ENCODE assay signal across 17 cellular contexts in the genomic region with DNA sequence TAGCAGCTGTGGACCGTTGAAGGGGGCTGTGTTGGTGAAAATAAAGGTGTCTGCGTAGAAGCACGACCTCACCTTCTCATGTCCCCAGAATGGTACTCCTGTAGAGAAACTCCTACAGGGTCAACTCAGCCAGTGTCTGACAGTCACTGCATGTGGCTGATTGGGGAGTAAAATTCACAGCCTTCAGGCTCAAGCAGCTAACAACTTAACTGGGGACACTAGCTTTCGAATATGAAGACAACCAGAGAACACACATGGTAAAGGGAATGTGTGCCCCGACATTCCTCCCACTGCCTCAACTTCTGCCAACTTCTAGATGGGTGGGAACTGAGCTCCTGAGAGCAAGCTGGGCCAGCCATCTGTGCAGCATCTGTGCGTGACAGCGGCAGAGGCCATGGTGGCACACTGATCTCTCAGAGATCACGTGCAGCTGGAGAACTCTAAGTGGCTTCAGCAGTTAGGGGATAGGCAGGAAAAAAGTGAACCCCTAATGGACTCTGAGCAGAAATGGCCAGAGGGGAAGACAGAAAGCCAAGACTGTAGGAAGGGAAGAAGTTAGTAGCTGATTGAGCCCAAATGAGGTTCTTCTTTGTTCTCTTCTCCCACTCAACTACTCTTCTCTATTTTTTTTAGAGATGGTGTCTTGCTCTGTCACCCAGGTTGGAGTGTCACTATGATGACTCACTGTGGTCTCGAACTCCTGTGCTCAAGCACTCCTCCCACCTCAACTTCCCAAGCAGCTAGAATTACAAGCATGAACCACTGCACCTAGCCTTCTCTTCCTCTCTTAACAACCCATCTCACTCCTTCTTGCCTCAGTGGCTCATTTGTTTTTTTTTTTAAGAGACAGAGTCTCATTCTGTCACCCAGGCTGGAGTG.
DNase-seq lines count a peak whose midpoint lies in the region; FAIRE-seq and TF ChIP-seq lines count a peak whose summit lies in the region.
"Had no signal": no experiment of that assay in that cellular context is flagged by ENCODE, and none has a peak within 500 bp of the region (broad histone marks: within the 10 kb centered on the region; RNA-seq: fewer than 3 reads in every experiment).

No MANE protein-coding gene starts in this region.

- H3K9me3 ChIP-seq in effector memory CD4-positive, alpha-beta T cell (ENCODE audit: control insufficient read depth, low read length) = no peaks in the 10 kb centered on the region
- H3K9me3 ChIP-seq: colonic mucosa, heart left ventricle, psoas muscle, SK-N-SH had no signal

- H3K36me3 ChIP-seq in effector memory CD4-positive, alpha-beta T cell (ENCODE audit: control insufficient read depth, insufficient read depth, low read length) = no peaks in the 10 kb centered on the region
- H3K36me3 ChIP-seq: colonic mucosa, heart left ventricle had no signal

- TF ChIP-seq CTCF in coronary artery (IDR thresholded peaks at IDR 0.05) = no peak

- peak; percentile 7 for DNase-seq in stimulated activated naive CD4-positive, alpha-beta T cell treated with Interleukin-2 at 50 U/mL for 16 hours (lab: John Stamatoyannopoulos, UW)
- no peak for DNase-seq in stimulated activated naive CD4-positive, alpha-beta T cell (lab: John Stamatoyannopoulos, UW)
- DNase-seq in Kasumi-1 (lab: John Stamatoyannopoulos, UW) = peak; percentile 44 to 45
- peak; percentile 19 for DNase-seq in coronary artery (ENCODE audit: low spot score)
- DNase-seq in urothelium cell line (ENCODE audit: low spot score) = no peak
- DNase-seq in EL = no peak
- DNase-seq in effector memory CD4-positive, alpha-beta T cell = no peak
- DNase-seq: activated T-cell treated with anti-CD3 and anti-CD28 coated beads, Interleukin-2, amount 50 U/mL, for 1 hour; CD8-positive, alpha-beta memory T cell; colonic mucosa; GDM1; NCI-H1048; NCI-H226; psoas muscle; SK-N-SH; trophoblast cell had no signal

- no peaks in the 10 kb centered on the region for H3K27me3 ChIP-seq in effector memory CD4-positive, alpha-beta T cell (replicated peaks; ENCODE audit: control insufficient read depth, insufficient read depth, low read length, poor library complexity, severe bottlenecking)
- H3K27me3 ChIP-seq: colonic mucosa, heart left ventricle had no signal

- peak; percentile 5 for FAIRE-seq in urothelium cell line (lab: Jason Lieb, UNC)

- H3K4me1 ChIP-seq in effector memory CD4-positive, alpha-beta T cell (ENCODE audit: control insufficient read depth, insufficient read depth, low read length, poor library complexity, severe bottlenecking) = peaks cover 8% of the 10 kb centered on the region
- H3K4me1 ChIP-seq: colonic mucosa had no signal

- no peak overlapping the region for H3K4me3 ChIP-seq in coronary artery
- no peak overlapping the region for H3K4me3 ChIP-seq in effector memory CD4-positive, alpha-beta T cell (ENCODE audit: insufficient read depth, low read depth, low read length, poor library complexity, severe bottlenecking)
- H3K4me3 ChIP-seq: colonic mucosa, heart left ventricle, psoas muscle had no signal

- H3K27ac ChIP-seq in coronary artery = no peak overlapping the region
- no peak overlapping the region for H3K27ac ChIP-seq in effector memory CD4-positive, alpha-beta T cell (ENCODE audit: insufficient read depth, low read length, poor library complexity, severe bottlenecking)
- H3K27ac ChIP-seq: colonic mucosa, psoas muscle had no signal

Comparison
In these comparisons a context has a peak if more than half of its experiments do, and no peak if none do; other contexts are left out.
1. DNase-seq: peak in stimulated activated naive CD4-positive, alpha-beta T cell treated with Interleukin-2 at 50 U/mL for 16 hours (single experiment), Kasumi-1 (2 of 2) and coronary artery (single experiment); none in stimulated activated naive CD4-positive, alpha-beta T cell (0 of 6), urothelium cell line (single experiment), EL (single experiment) and effector memory CD4-positive, alpha-beta T cell (0 of 3).